In genomic region chr13:77309254-77309653, GRCh38 we compare ENCODE assay signal across 18 cellular contexts. TPM values are rescaled to one million over a fixed set of nuclear protein-coding genes. Genes with fewer than 3 reads are reported as not detected.
DNase-seq lines count a peak whose midpoint lies in the region; ATAC-seq and TF ChIP-seq lines count a peak whose summit lies in the region.
"Had no signal": no experiment of that assay in that cellular context is flagged by ENCODE, and none has a peak within 500 bp of the region (broad histone marks: within the 10 kb centered on the region; RNA-seq: fewer than 3 reads in every experiment).

No MANE protein-coding gene starts in this region.

- H3K36me3 Mint-ChIP-seq in activated naive CD4-positive, alpha-beta T cell treated with anti-CD3 and anti-CD28 coated beads, Interleukin-2, amount 50 U/mL, for 24 hours: peaks cover 8% of the 10 kb centered on the region
- H3K36me3 Mint-ChIP-seq in T-cell: peaks cover 10% of the 10 kb centered on the region
- H3K36me3 Mint-ChIP-seq: natural killer cell had no signal

- no peaks in the 10 kb centered on the region for H3K36me3 ChIP-seq in colonic mucosa
- H3K36me3 ChIP-seq: brain microvascular endothelial cell, gastrocnemius medialis, left lung, Peyer's patch, upper lobe of right lung had no signal

- H3K27me3 ChIP-seq in colonic mucosa: no peaks in the 10 kb centered on the region
- H3K27me3 ChIP-seq: brain microvascular endothelial cell, gastrocnemius medialis, hepatocyte, left lung, Peyer's patch, upper lobe of right lung had no signal

- no peaks in the 10 kb centered on the region for H3K9me3 ChIP-seq in colonic mucosa
- H3K9me3 ChIP-seq: gastrocnemius medialis, left lung, Peyer's patch, upper lobe of right lung had no signal

- DNase-seq in activated naive CD4-positive, alpha-beta T cell (lab: John Stamatoyannopoulos, UW): no peak
- no peak for DNase-seq in T-cell
- peak; percentile 65 for DNase-seq in choroid plexus epithelial cell (ENCODE audit: low read depth)
- DNase-seq in colonic mucosa: no peak
- no peak for DNase-seq in dedifferentiated amniotic fluid mesenchymal stem cell (ENCODE audit: extremely low spot score)
- DNase-seq: brain microvascular endothelial cell, gastrocnemius medialis, left lung, natural killer cell, NCI-H187, Peyer's patch, substantia nigra, upper lobe of right lung had no signal

- H3K4me3 ChIP-seq in choroid plexus epithelial cell (ENCODE audit: low read depth, low read length) (no peak overlapping the region), colonic mucosa (no peak overlapping the region)
- H3K4me3 ChIP-seq: gastrocnemius medialis, hepatocyte, left lung, Peyer's patch, skin epidermis, upper lobe of right lung had no signal

- intact Hi-C loops in colonic mucosa (cut with DNase I): no loop called here

- H3K4me3 Mint-ChIP-seq in activated naive CD4-positive, alpha-beta T cell treated with anti-CD3 and anti-CD28 coated beads, Interleukin-2, amount 50 U/mL, for 24 hours: peak overlapping the region; percentile 34
- peak overlapping the region in 2 of 3 donors; percentile 11 to 50 for H3K4me3 Mint-ChIP-seq in T-cell
- H3K4me3 Mint-ChIP-seq: natural killer cell had no signal

- no peak overlapping the region for H3K27ac ChIP-seq in colonic mucosa
- H3K27ac ChIP-seq: brain microvascular endothelial cell, gastrocnemius medialis, hepatocyte, left lung, Peyer's patch, upper lobe of right lung had no signal

- H3K9me3 Mint-ChIP-seq in activated naive CD4-positive, alpha-beta T cell treated with anti-CD3 and anti-CD28 coated beads, Interleukin-2, amount 50 U/mL, for 24 hours: no peaks in the 10 kb centered on the region
- no peaks in the 10 kb centered on the region for H3K9me3 Mint-ChIP-seq in T-cell
- H3K9me3 Mint-ChIP-seq: natural killer cell had no signal

- CTCF ChIA-PET in T-cell (lab: Charles Lee): interaction anchor here in 1 of 2 donors (0.6 kb wide), 1 partner anchor 23 kb away, joined by 3 read pairs; no protein-coding TSS in a partner anchor

- ATAC-seq in T-cell (replicated peaks in 1 of 4): peak in 3 of 4 experiments; percentile 44 to 60 (median 51)
- ATAC-seq in GM19463 (IDR thresholded peaks at IDR 0.05; ENCODE audit: unreplicated experiment): no peak
- no peak for ATAC-seq in HG03139 (IDR thresholded peaks at IDR 0.05; ENCODE audit: unreplicated experiment)
- ATAC-seq: gastrocnemius medialis, natural killer cell had no signal

- H3K27ac Mint-ChIP-seq in activated naive CD4-positive, alpha-beta T cell treated with anti-CD3 and anti-CD28 coated beads, Interleukin-2, amount 50 U/mL, for 24 hours: no peak overlapping the region
- peak overlapping the region; percentile 38 to 83 for H3K27ac Mint-ChIP-seq in T-cell

- POLR2A ChIA-PET in T-cell (lab: Charles Lee): interaction anchor here in 1 of 2 donors (0.6 kb wide), 1 partner anchor 49 kb away, joined by 3 read pairs; no protein-coding TSS in a partner anchor

- no peak for TF ChIP-seq CTCF in choroid plexus epithelial cell (conservative IDR thresholded peaks at IDR 0.05; ENCODE audit: low read depth, low read length)
- TF ChIP-seq CTCF in colonic mucosa (IDR thresholded peaks at IDR 0.05): no peak

- no peaks in the 10 kb centered on the region for H3K27me3 Mint-ChIP-seq in activated naive CD4-positive, alpha-beta T cell treated with anti-CD3 and anti-CD28 coated beads, Interleukin-2, amount 50 U/mL, for 24 hours
- no peaks in the 10 kb centered on the region for H3K27me3 Mint-ChIP-seq in T-cell

- H3K4me1 Mint-ChIP-seq in activated naive CD4-positive, alpha-beta T cell treated with anti-CD3 and anti-CD28 coated beads, Interleukin-2, amount 50 U/mL, for 24 hours: peaks cover 93% of the 10 kb centered on the region
- H3K4me1 Mint-ChIP-seq in T-cell: peaks cover 89 to 93% (median 90%) of the 10 kb centered on the region in 3 donors

- H3K4me1 ChIP-seq in colonic mucosa: peaks cover 4% of the 10 kb centered on the region

- H3K9ac ChIP-seq in colonic mucosa (ENCODE audit: low read depth in 2 of 2, low read length in 2 of 2): no peak overlapping the region

RNA-seq across cellular contexts. Expression of gene MYCBP2, which starts 17.6 kb away (rescaled TPM):
- total RNA-seq in T-cell (100 to 1,000 TPM; 153 to 214 (median 176) TPM), colonic mucosa (10 to 100 TPM; 41.2 to 42.6 TPM)

Comparison
In these comparisons a context has a peak if more than half of its experiments do, and no peak if none do; other contexts are left out.
1. ATAC-seq: peak in T-cell (3 of 4); none in GM19463 (single experiment) and HG03139 (single experiment).